Comparison of ENCODE assay signal across 26 cellular contexts in the genomic region with DNA sequence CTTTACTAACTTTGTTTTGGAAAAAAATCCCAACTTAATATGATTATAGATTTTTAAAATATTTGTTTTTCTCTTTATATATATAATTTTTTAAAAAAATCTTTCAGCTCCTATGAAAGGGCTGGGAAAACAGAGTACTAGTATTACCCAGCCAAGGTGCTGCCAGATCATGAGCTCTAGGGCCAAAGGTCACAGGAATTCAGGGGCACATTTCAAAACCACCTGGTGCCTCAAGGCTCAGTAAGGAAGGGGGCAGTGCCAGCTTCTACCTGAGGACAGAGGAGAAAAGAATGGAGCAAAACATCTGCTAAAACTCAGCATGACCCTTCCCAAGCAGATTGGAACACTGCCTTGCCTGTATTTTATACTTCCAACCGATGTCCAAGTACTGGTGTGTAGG.
"Had no signal": no experiment of that assay in that cellular context is flagged by ENCODE, and none has a peak within 500 bp of the region (broad histone marks: within the 10 kb centered on the region; RNA-seq: fewer than 3 reads in every experiment).

No MANE protein-coding gene starts in this region.

- H3K36me3 ChIP-seq: heart right ventricle, lower lobe of right lung, neutrophil, right atrium auricular region, spleen, tibial nerve, uterus had no signal

- H3K27me3 ChIP-seq: heart right ventricle, hepatocyte, neutrophil, right atrium auricular region, spleen, tibial nerve, uterus had no signal

- H3K27ac Mint-ChIP-seq: naive thymus-derived CD8-positive, alpha-beta T cell; progenitor cell of endocrine pancreas; stimulated activated memory B cell treated with anti-CD40 and anti-IgM and Interleukin-4, amounts not matched to agents 10 μg/mL and 1 μg/mL and 100 μg/mL, for 72 hours; stimulated activated naive CD8-positive, alpha-beta T cell treated with anti-CD3 and anti-CD28 coated beads, Interleukin-15, amount 100 ng/mL, for 72 hours; type B pancreatic cell had no signal

- H2AFZ ChIP-seq: hepatocyte had no signal

- ATAC-seq: heart right ventricle; left ventricle myocardium superior; lower lobe of right lung; naive thymus-derived CD8-positive, alpha-beta T cell; sciatic nerve; stimulated activated memory B cell treated with anti-CD40 and anti-IgM and Interleukin-4, amounts not matched to agents 10 μg/mL and 1 μg/mL and 100 μg/mL, for 72 hours; stimulated activated naive CD8-positive, alpha-beta T cell treated with anti-CD3 and anti-CD28 coated beads, Interleukin-15, amount 100 ng/mL, for 72 hours had no signal

- H3K27me3 Mint-ChIP-seq: naive thymus-derived CD8-positive, alpha-beta T cell; progenitor cell of endocrine pancreas; stimulated activated memory B cell treated with anti-CD40 and anti-IgM and Interleukin-4, amounts not matched to agents 10 μg/mL and 1 μg/mL and 100 μg/mL, for 72 hours; type B pancreatic cell had no signal

- H3K4me1 Mint-ChIP-seq: naive thymus-derived CD8-positive, alpha-beta T cell; stimulated activated memory B cell treated with anti-CD40 and anti-IgM and Interleukin-4, amounts not matched to agents 10 μg/mL and 1 μg/mL and 100 μg/mL, for 72 hours; stimulated activated naive CD8-positive, alpha-beta T cell treated with anti-CD3 and anti-CD28 coated beads, Interleukin-15, amount 100 ng/mL, for 72 hours had no signal

- H3K4me1 ChIP-seq: heart right ventricle, lower lobe of right lung, right atrium auricular region, spleen, uterus had no signal

- H3K9me3 Mint-ChIP-seq: naive thymus-derived CD8-positive, alpha-beta T cell; stimulated activated memory B cell treated with anti-CD40 and anti-IgM and Interleukin-4, amounts not matched to agents 10 μg/mL and 1 μg/mL and 100 μg/mL, for 72 hours; stimulated activated naive CD8-positive, alpha-beta T cell treated with anti-CD3 and anti-CD28 coated beads, Interleukin-15, amount 100 ng/mL, for 72 hours; type B pancreatic cell had no signal

- DNase-seq: heart right ventricle; islet precursor cell; left ventricle myocardium superior; lower lobe of right lung; mammary epithelial cell; mesenchymal stem cell; naive thymus-derived CD8-positive, alpha-beta T cell; occipital lobe; spleen; stimulated activated CD4-positive, alpha-beta T cell treated with anti-CD3 and anti-CD28 coated beads, Interleukin-4, amount 100 ng/mL, for 4 hours; stimulated activated CD8-positive, alpha-beta memory T cell treated with anti-CD3 and anti-CD28 coated beads, Interleukin-4, amount 100 ng/mL, for 48 hours; stimulated activated naive CD4-positive, alpha-beta T cell treated with Interleukin-2 at 50 U/mL for 16 hours; stimulated activated naive CD8-positive, alpha-beta T cell treated with anti-CD3 and anti-CD28 coated beads, Interleukin-15, amount 100 ng/mL, for 72 hours; substantia nigra; uterus had no signal

- H3K4me3 ChIP-seq: heart right ventricle, hepatocyte, lower lobe of right lung, right atrium auricular region, skin epidermis, spleen, tibial nerve, uterus had no signal

- H3K4me3 Mint-ChIP-seq: naive thymus-derived CD8-positive, alpha-beta T cell; nephron; neural crest cell; stimulated activated memory B cell treated with anti-CD40 and anti-IgM and Interleukin-4, amounts not matched to agents 10 μg/mL and 1 μg/mL and 100 μg/mL, for 72 hours; stimulated activated naive CD8-positive, alpha-beta T cell treated with anti-CD3 and anti-CD28 coated beads, Interleukin-15, amount 100 ng/mL, for 72 hours; type B pancreatic cell had no signal

- H3K27ac ChIP-seq: heart right ventricle, hepatocyte, lower lobe of right lung, neutrophil, right atrium auricular region, skin epidermis, spleen, tibial nerve, uterus had no signal

- H3K79me2 ChIP-seq: hepatocyte had no signal

- H3K9me3 ChIP-seq: heart right ventricle, lower lobe of right lung, neutrophil, right atrium auricular region, spleen, tibial nerve, uterus had no signal

- H3K36me3 Mint-ChIP-seq: naive thymus-derived CD8-positive, alpha-beta T cell; stimulated activated memory B cell treated with anti-CD40 and anti-IgM and Interleukin-4, amounts not matched to agents 10 μg/mL and 1 μg/mL and 100 μg/mL, for 72 hours had no signal

- H3K4me2 ChIP-seq: hepatocyte had no signal
